1 cellular context compared by ENCODE assay signal in genomic region chr14:102317564-102318248, GRCh38.
A peak's percentile ranks its signal among the peaks of the same experiment; 100 is the strongest.
TF ChIP-seq lines count a peak whose summit lies in the region.

No MANE protein-coding gene starts in this region.

TF ChIP-seq in GM12878, 131 proteins besides CTCF, POLR2A, EP300 and RAD21:
- TF ChIP-seq BHLHE40 (IDR thresholded peaks at IDR 0.05; ENCODE audit: borderline replicate concordance in 1 of 2, low read depth in 2 of 2, low read length in 1 of 2) = 0 out of 4 replicates have a peak, but pooled peaks of 1 of the 2 experiments have one; percentile 8
- peak; percentile 87 for TF ChIP-seq YY1 (IDR thresholded peaks at IDR 0.05; ENCODE audit: low read depth, low read length)
- TF ChIP-seq IKZF2 (IDR thresholded peaks at IDR 0.05) = peak in 1 of 2 experiments; percentile 45; a peak in 1 of 4 replicates
- TF ChIP-seq ESRRA (IDR thresholded peaks at IDR 0.05; ENCODE audit: low read length) = no peak
- peak; percentile 54; the same call in 1 of the 2 replicates for TF ChIP-seq EED (IDR thresholded peaks at IDR 0.05; ENCODE audit: low read depth)
- TF ChIP-seq ZNF207 (IDR thresholded peaks at IDR 0.05; ENCODE audit: borderline replicate concordance) = no peak
- TF ChIP-seq IKZF1 (conservative IDR thresholded peaks at IDR 0.05) = peak; percentile 42
- no peak for TF ChIP-seq NR2C1 (IDR thresholded peaks at IDR 0.05)
- TF ChIP-seq ASH2L (IDR thresholded peaks at IDR 0.05; ENCODE audit: borderline replicate concordance, low read depth) = no peak
TF ChIP-seq in GM12878: peak in this region for 5.
